ENCODE assay signal across 8 cellular contexts in genomic region chr9:136799854-136800657, GRCh38. TPM values are rescaled to one million over a fixed set of nuclear protein-coding genes. Genes with fewer than 3 reads are reported as not detected.
DNase-seq lines count a peak whose midpoint lies in the region; ATAC-seq and TF ChIP-seq lines count a peak whose summit lies in the region.

No MANE protein-coding gene starts in this region.

- H3K36me3 Mint-ChIP-seq in activated T-helper 17 cell treated with anti-CD3 and anti-CD28 coated beads, Interleukin-2, amount 50 U/mL, for 72 hours (ENCODE audit: low read depth): no peaks in the 10 kb centered on the region
- H3K36me3 Mint-ChIP-seq in neural progenitor cell: peaks cover 3% of the 10 kb centered on the region

- peaks cover 26% of the 10 kb centered on the region for H3K27me3 ChIP-seq in neural progenitor cell

- no peaks in the 10 kb centered on the region for H3K36me3 ChIP-seq in neural progenitor cell

- in situ Hi-C loops in GM13976 (cut with MboI; ENCODE audit: low sequenced_read_pairs, unreplicated experiment): no loop called here

- H3K9me3 Mint-ChIP-seq in activated T-helper 17 cell treated with anti-CD3 and anti-CD28 coated beads, Interleukin-2, amount 50 U/mL, for 72 hours: no peaks in the 10 kb centered on the region
- H3K9me3 Mint-ChIP-seq in neural progenitor cell: no peaks in the 10 kb centered on the region
- H3K9me3 Mint-ChIP-seq in stimulated activated naive CD8-positive, alpha-beta T cell treated with anti-CD3 and anti-CD28 coated beads, Interleukin-15, amount 100 ng/mL, for 72 hours: no peaks in the 10 kb centered on the region

- H2AFZ ChIP-seq in neural progenitor cell (replicated peaks): peak overlapping the region; percentile 91

- TF ChIP-seq CTCF in GM13976 (IDR thresholded peaks at IDR 0.05; ENCODE audit: borderline replicate concordance, control extremely low read depth, extremely low read depth, insufficient read depth, missing control alignments) (no peak), fibroblast of the aortic adventitia (IDR thresholded peaks at IDR 0.05; ENCODE audit: insufficient read depth, low read length) (no peak), neural progenitor cell (IDR thresholded peaks at IDR 0.05) (peak; percentile 5)

- peaks cover 41% of the 10 kb centered on the region for H3F3A ChIP-seq in neural progenitor cell (ENCODE audit: low read depth)

- H3K79me2 ChIP-seq in neural progenitor cell (ENCODE audit: low read depth): no peaks in the 10 kb centered on the region

- H3K4me2 ChIP-seq in neural progenitor cell: peak overlapping the region; percentile 86

- no peak overlapping the region for H3K27ac Mint-ChIP-seq in activated T-helper 17 cell treated with anti-CD3 and anti-CD28 coated beads, Interleukin-2, amount 50 U/mL, for 72 hours
- no peak overlapping the region for H3K27ac Mint-ChIP-seq in neural progenitor cell
- H3K27ac Mint-ChIP-seq in stimulated activated naive CD8-positive, alpha-beta T cell treated with anti-CD3 and anti-CD28 coated beads, Interleukin-15, amount 100 ng/mL, for 72 hours: peak overlapping the region; percentile 66 to 93

- H3K4me3 ChIP-seq in fibroblast of the aortic adventitia (ENCODE audit: low read depth, low read length): no peak overlapping the region
- H3K4me3 ChIP-seq in neural progenitor cell: peak overlapping the region; percentile 60

- no peaks in the 10 kb centered on the region for H4K20me1 ChIP-seq in neural progenitor cell (ENCODE audit: low read depth)

- H3K4me1 Mint-ChIP-seq in activated T-helper 17 cell treated with anti-CD3 and anti-CD28 coated beads, Interleukin-2, amount 50 U/mL, for 72 hours: no peaks in the 10 kb centered on the region
- peaks cover 36% of the 10 kb centered on the region for H3K4me1 Mint-ChIP-seq in neural progenitor cell
- H3K4me1 Mint-ChIP-seq in stimulated activated naive CD8-positive, alpha-beta T cell treated with anti-CD3 and anti-CD28 coated beads, Interleukin-15, amount 100 ng/mL, for 72 hours: peaks cover 51% of the 10 kb centered on the region

- no peaks in the 10 kb centered on the region for H3K27me3 Mint-ChIP-seq in activated T-helper 17 cell treated with anti-CD3 and anti-CD28 coated beads, Interleukin-2, amount 50 U/mL, for 72 hours
- H3K27me3 Mint-ChIP-seq in neural progenitor cell (ENCODE audit: insufficient read depth, low read depth): peaks cover 14% of the 10 kb centered on the region
- peaks cover 25% of the 10 kb centered on the region for H3K27me3 Mint-ChIP-seq in stimulated activated naive CD8-positive, alpha-beta T cell treated with anti-CD3 and anti-CD28 coated beads, Interleukin-15, amount 100 ng/mL, for 72 hours

- peak; percentile 84 for ATAC-seq in activated T-helper 17 cell treated with anti-CD3 and anti-CD28 coated beads, Interleukin-2, amount 50 U/mL, for 72 hours (replicated peaks)
- peak; percentile 69 for ATAC-seq in stimulated activated naive CD8-positive, alpha-beta T cell treated with anti-CD3 and anti-CD28 coated beads, Interleukin-15, amount 100 ng/mL, for 72 hours
- no peak for ATAC-seq in HG03442 (IDR thresholded peaks at IDR 0.05; ENCODE audit: unreplicated experiment)

- DNase-seq in GM13976 (ENCODE audit: low spot score) (peak; percentile 94), M059J (ENCODE audit: low read depth) (peak; percentile 75), SHP77 (lab: John Stamatoyannopoulos, UW) (peak; percentile 89 to 96), fibroblast of the aortic adventitia (ENCODE audit: low read depth) (peak; percentile 18), neural progenitor cell (ENCODE audit: low spot score) (peak; percentile 97)
- DNase-seq in stimulated activated naive CD8-positive, alpha-beta T cell treated with anti-CD3 and anti-CD28 coated beads, Interleukin-15, amount 100 ng/mL, for 72 hours: peak; percentile 64 to 72

- no peaks in the 10 kb centered on the region for H3K9me3 ChIP-seq in neural progenitor cell (ENCODE audit: low read depth)

- H3K4me3 Mint-ChIP-seq in activated T-helper 17 cell treated with anti-CD3 and anti-CD28 coated beads, Interleukin-2, amount 50 U/mL, for 72 hours: peak overlapping the region; percentile 61
- H3K4me3 Mint-ChIP-seq in neural progenitor cell: peak overlapping the region; percentile 89
- H3K4me3 Mint-ChIP-seq in stimulated activated naive CD8-positive, alpha-beta T cell treated with anti-CD3 and anti-CD28 coated beads, Interleukin-15, amount 100 ng/mL, for 72 hours: peak overlapping the region; percentile 82 to 86

- no peak overlapping the region for H3K9ac ChIP-seq in neural progenitor cell

- peaks cover 29% of the 10 kb centered on the region for H3K4me1 ChIP-seq in neural progenitor cell

- no peak overlapping the region for H3K27ac ChIP-seq in neural progenitor cell

RNA-seq across cellular contexts. Expression of gene CCDC183, which starts 3.9 kb away (rescaled TPM):
- total RNA-seq in M059J (2014; rRNA removed; shearing (Covaris generic)): not detected in 2 replicates
- total RNA-seq in activated T-helper 17 cell treated with anti-CD3 and anti-CD28 coated beads, Interleukin-2, amount 50 U/mL, for 72 hours: 1 to 10 TPM in 1 of 2 donors, under 1 TPM in 1; 0.41 to 2.1 TPM
- total RNA-seq in fibroblast of the aortic adventitia (ENCODE audit: low replicate concordance) (0.16 TPM in 1 of 2 replicates, not detected in the other), neural progenitor cell (ENCODE audit: low replicate concordance) (0.84 and 2.1 TPM in 2 replicates)

RNA-seq across cellular contexts. Expression of gene RABL6, which starts 7.7 kb away (rescaled TPM):
- 55.9 and 75.4 TPM in 2 replicates for total RNA-seq in M059J (2014; rRNA removed; shearing (Covaris generic))
- total RNA-seq in activated T-helper 17 cell treated with anti-CD3 and anti-CD28 coated beads, Interleukin-2, amount 50 U/mL, for 72 hours: 100 to 1,000 TPM in 1 of 2 donors, 10 to 100 TPM in 1; 51.5 to 108 TPM
- 49.8 and 62.0 TPM in 2 replicates for total RNA-seq in fibroblast of the aortic adventitia (ENCODE audit: low replicate concordance)
- total RNA-seq in neural progenitor cell (ENCODE audit: low replicate concordance): 71.2 and 148 TPM in 2 replicates

RNA-seq across cellular contexts. Expression of gene TMEM141, which starts 8.9 kb away (rescaled TPM):
- 63.0 and 84.8 TPM in 2 replicates for total RNA-seq in M059J (2014; rRNA removed; shearing (Covaris generic))
- total RNA-seq in activated T-helper 17 cell treated with anti-CD3 and anti-CD28 coated beads, Interleukin-2, amount 50 U/mL, for 72 hours: 10 to 100 TPM; 30.1 to 30.7 TPM
- total RNA-seq in fibroblast of the aortic adventitia (ENCODE audit: low replicate concordance) (9.4 and 30.8 TPM in 2 replicates), neural progenitor cell (ENCODE audit: low replicate concordance) (19.9 and 46.8 TPM in 2 replicates)

RNA-seq across cellular contexts. Expression of gene LCN15, which starts 35.7 kb away (rescaled TPM):
- total RNA-seq in M059J (2014; rRNA removed; shearing (Covaris generic)): not detected in 2 replicates
- total RNA-seq in activated T-helper 17 cell treated with anti-CD3 and anti-CD28 coated beads, Interleukin-2, amount 50 U/mL, for 72 hours: not detected
- total RNA-seq in fibroblast of the aortic adventitia (ENCODE audit: low replicate concordance): not detected in 2 replicates
- total RNA-seq in neural progenitor cell (ENCODE audit: low replicate concordance): not detected in 2 replicates

RNA-seq across cellular contexts. Expression of gene LCN8, which starts 42.0 kb away (rescaled TPM):
- not detected in 2 replicates for total RNA-seq in M059J (2014; rRNA removed; shearing (Covaris generic))
- not detected for total RNA-seq in activated T-helper 17 cell treated with anti-CD3 and anti-CD28 coated beads, Interleukin-2, amount 50 U/mL, for 72 hours
- total RNA-seq in fibroblast of the aortic adventitia (ENCODE audit: low replicate concordance): not detected in 2 replicates
- total RNA-seq in neural progenitor cell (ENCODE audit: low replicate concordance): not detected in 2 replicates

Comparison
In these comparisons a context has a peak if more than half of its experiments do, and no peak if none do; other contexts are left out.
1. DNase-seq: peak in every context shown above with its lines; median percentile 97 in neural progenitor cell; 94 in GM13976; 92 in SHP77; 75 in M059J; 68 in stimulated activated naive CD8-positive, alpha-beta T cell treated with anti-CD3 and anti-CD28 coated beads, Interleukin-15, amount 100 ng/mL, for 72 hours; 18 in fibroblast of the aortic adventitia.
2. H3K27ac Mint-ChIP-seq: peak in stimulated activated naive CD8-positive, alpha-beta T cell treated with anti-CD3 and anti-CD28 coated beads, Interleukin-15, amount 100 ng/mL, for 72 hours (2 of 2); none in activated T-helper 17 cell treated with anti-CD3 and anti-CD28 coated beads, Interleukin-2, amount 50 U/mL, for 72 hours (single experiment) and neural progenitor cell (single experiment).
3. Peak in every context shown above with its lines, with median percentiles within 50 percentile points of each other: H3K4me3 Mint-ChIP-seq.